ENCODE assay signal across 31 cellular contexts in the genomic region with DNA sequence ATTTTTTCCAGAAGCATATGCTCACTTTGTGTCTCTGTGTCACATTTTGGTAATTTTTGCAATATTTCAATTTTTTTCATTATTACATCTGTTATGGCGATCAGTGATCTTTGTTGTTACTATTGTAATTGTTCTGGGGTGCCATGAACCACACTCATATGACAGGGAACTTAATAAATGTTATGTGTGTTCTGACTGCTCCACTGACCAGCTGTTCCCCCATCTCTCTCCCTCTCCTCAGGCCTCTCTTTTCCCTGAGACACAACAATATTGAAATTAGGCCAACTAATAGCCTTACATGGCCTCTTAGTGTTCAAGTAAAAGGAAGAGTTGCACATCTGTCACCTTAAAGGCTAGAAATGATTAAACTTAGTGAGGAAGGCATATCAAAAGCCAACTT.
"Had no signal": no experiment of that assay in that cellular context is flagged by ENCODE, and none has a peak within 500 bp of the region (broad histone marks: within the 10 kb centered on the region; RNA-seq: fewer than 3 reads in every experiment).

No MANE protein-coding gene starts in this region.

- FAIRE-seq: astrocyte had no signal

- H3K4me3 ChIP-seq: cardiac muscle cell, Peyer's patch, SJSA1 had no signal

- H3K27ac Mint-ChIP-seq: activated CD8-positive, alpha-beta T cell treated with anti-CD3 and anti-CD28 coated beads, Interleukin-2, amount 10 ng/mL, durations not matched to agents 7 days and 5 days; activated naive CD4-positive, alpha-beta T cell treated with anti-CD3 and anti-CD28 coated beads, Interleukin-2, amount 50 U/mL, for 72 hours; activated naive CD8-positive, alpha-beta T cell treated with anti-CD3 and anti-CD28 coated beads, Interleukin-2, amount 50 U/mL, for 24 hours; activated T-cell treated with anti-CD3 and anti-CD28 coated beads, Interleukin-2, amount 50 U/mL, for 24 hours; activated T-helper 1 cell treated with anti-CD3 and anti-CD28 coated beads, Interleukin-12 subunit alpha, Interleukin-12 subunit beta, Interleukin-2, Interleukin-4 antibody, amounts not matched to agents 30 ng/mL and 10 ng/mL and 1 ng/mL, durations not matched to agents 14 hours and 24 hours and 36 hours; brain; T-helper 1 cell treated with Interleukin-12 subunit alpha and Interleukin-12 subunit beta and Interleukin-4 antibody, amounts not matched to agents 30 μg/mL and 1 μg/mL, for 36 hours; WTC11 had no signal

- H3K27me3 ChIP-seq: cardiac muscle cell, Peyer's patch, SJSA1 had no signal

- H3K36me3 ChIP-seq: cardiac muscle cell, Peyer's patch, SJSA1 had no signal

- H3K9me3 ChIP-seq: Peyer's patch had no signal

- H3K4me1 ChIP-seq: Peyer's patch, SJSA1 had no signal

- H3K4me1 Mint-ChIP-seq: activated naive CD8-positive, alpha-beta T cell treated with anti-CD3 and anti-CD28 coated beads, Interleukin-2, amount 50 U/mL, for 24 hours had no signal

- H3K27me3 Mint-ChIP-seq: brain had no signal

- DNase-seq: activated CD4-positive, alpha-beta T cell treated with anti-CD3 and anti-CD28 coated beads for 48 hours; activated CD4-positive, alpha-beta T cell treated with anti-CD3 and anti-CD28 coated beads, Interleukin-2, amount 50 U/mL, for 4 hours; activated CD4-positive, CD25-positive, alpha-beta regulatory T cell treated with anti-CD3 and anti-CD28 coated beads, Interleukin-2, amount 50 U/mL, for 72 hours; activated CD8-positive, alpha-beta T cell treated with anti-CD3 and anti-CD28 coated beads, Interleukin-2, amount 10 ng/mL, durations not matched to agents 7 days and 5 days; activated effector memory CD4-positive, alpha-beta T cell treated with Interleukin-2 at 50 U/mL for 16 hours; activated naive CD4-positive, alpha-beta T cell; activated naive CD8-positive, alpha-beta T cell treated with anti-CD3 and anti-CD28 coated beads, Interleukin-2, amount 50 U/mL, for 24 hours; activated T-cell treated with anti-CD3 and anti-CD28 coated beads, Interleukin-2, amount 50 U/mL, for 24 hours; amygdala; Kasumi-1; KBM-7; NCI-H1092; NCI-H1417; NCI-H1930; NCI-H2171; NCI-H2227 treated with DMSO at 0.1 percent for 48 hours; NCI-H446 treated with DMSO at 0.1 percent for 48 hours; NCI-H524 treated with DMSO at 0.1 percent for 48 hours; NCI-H774; NK-92 treated with Interleukin-12 subunit alpha and Interleukin-12 subunit beta, amount 100 ng/mL, for 24 hours; Peyer's patch; SHP77 had no signal

- H3K4me3 Mint-ChIP-seq: activated CD8-positive, alpha-beta T cell treated with anti-CD3 and anti-CD28 coated beads, Interleukin-2, amount 10 ng/mL, durations not matched to agents 7 days and 5 days; activated naive CD8-positive, alpha-beta T cell treated with anti-CD3 and anti-CD28 coated beads, Interleukin-2, amount 50 U/mL, for 24 hours; activated T-cell treated with anti-CD3 and anti-CD28 coated beads, Interleukin-2, amount 50 U/mL, for 24 hours; activated T-helper 1 cell treated with anti-CD3 and anti-CD28 coated beads, Interleukin-12 subunit alpha, Interleukin-12 subunit beta, Interleukin-2, Interleukin-4 antibody, amounts not matched to agents 30 ng/mL and 10 ng/mL and 1 ng/mL, durations not matched to agents 14 hours and 24 hours and 36 hours; brain; T-helper 1 cell treated with Interleukin-12 subunit alpha and Interleukin-12 subunit beta and Interleukin-4 antibody, amounts not matched to agents 30 μg/mL and 1 μg/mL, for 36 hours; WTC11 had no signal

- H3K27ac ChIP-seq: cardiac muscle cell, Peyer's patch, RWPE1, SJSA1 had no signal

- H3K9me3 Mint-ChIP-seq: activated T-helper 1 cell treated with anti-CD3 and anti-CD28 coated beads, Interleukin-12 subunit alpha, Interleukin-12 subunit beta, Interleukin-2, Interleukin-4 antibody, amounts not matched to agents 30 ng/mL and 10 ng/mL and 1 ng/mL, durations not matched to agents 14 hours and 24 hours and 36 hours; T-helper 1 cell treated with Interleukin-12 subunit alpha and Interleukin-12 subunit beta and Interleukin-4 antibody, amounts not matched to agents 30 μg/mL and 1 μg/mL, for 36 hours had no signal
